Comparison of ENCODE assay signal across 1 cellular context in genomic region chr6:37259191-37259590, GRCh38.
TF ChIP-seq lines count a peak whose summit lies in the region.

No MANE protein-coding gene starts in this region.

TF ChIP-seq in WTC11, 78 proteins besides CTCF, POLR2A, EP300 and RAD21 (continued from another document):
- TF ChIP-seq, protein P1, sequence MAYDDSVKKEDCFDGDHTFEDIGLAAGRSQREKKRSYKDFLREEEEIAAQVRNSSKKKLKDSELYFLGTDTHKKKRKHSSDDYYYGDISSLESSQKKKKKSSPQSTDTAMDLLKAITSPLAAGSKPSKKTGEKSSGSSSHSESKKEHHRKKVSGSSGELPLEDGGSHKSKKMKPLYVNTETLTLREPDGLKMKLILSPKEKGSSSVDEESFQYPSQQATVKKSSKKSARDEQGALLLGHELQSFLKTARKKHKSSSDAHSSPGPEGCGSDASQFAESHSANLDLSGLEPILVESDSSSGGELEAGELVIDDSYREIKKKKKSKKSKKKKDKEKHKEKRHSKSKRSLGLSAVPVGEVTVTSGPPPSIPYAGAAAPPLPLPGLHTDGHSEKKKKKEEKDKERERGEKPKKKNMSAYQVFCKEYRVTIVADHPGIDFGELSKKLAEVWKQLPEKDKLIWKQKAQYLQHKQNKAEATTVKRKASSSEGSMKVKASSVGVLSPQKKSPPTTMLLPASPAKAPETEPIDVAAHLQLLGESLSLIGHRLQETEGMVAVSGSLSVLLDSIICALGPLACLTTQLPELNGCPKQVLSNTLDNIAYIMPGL (CRISPR knock-in tag; IDR thresholded peaks at IDR 0.05), result no peak
- TF ChIP-seq HMGA2 (CRISPR knock-in tag; IDR thresholded peaks at IDR 0.05), result no peak
- TF ChIP-seq, protein P2, sequence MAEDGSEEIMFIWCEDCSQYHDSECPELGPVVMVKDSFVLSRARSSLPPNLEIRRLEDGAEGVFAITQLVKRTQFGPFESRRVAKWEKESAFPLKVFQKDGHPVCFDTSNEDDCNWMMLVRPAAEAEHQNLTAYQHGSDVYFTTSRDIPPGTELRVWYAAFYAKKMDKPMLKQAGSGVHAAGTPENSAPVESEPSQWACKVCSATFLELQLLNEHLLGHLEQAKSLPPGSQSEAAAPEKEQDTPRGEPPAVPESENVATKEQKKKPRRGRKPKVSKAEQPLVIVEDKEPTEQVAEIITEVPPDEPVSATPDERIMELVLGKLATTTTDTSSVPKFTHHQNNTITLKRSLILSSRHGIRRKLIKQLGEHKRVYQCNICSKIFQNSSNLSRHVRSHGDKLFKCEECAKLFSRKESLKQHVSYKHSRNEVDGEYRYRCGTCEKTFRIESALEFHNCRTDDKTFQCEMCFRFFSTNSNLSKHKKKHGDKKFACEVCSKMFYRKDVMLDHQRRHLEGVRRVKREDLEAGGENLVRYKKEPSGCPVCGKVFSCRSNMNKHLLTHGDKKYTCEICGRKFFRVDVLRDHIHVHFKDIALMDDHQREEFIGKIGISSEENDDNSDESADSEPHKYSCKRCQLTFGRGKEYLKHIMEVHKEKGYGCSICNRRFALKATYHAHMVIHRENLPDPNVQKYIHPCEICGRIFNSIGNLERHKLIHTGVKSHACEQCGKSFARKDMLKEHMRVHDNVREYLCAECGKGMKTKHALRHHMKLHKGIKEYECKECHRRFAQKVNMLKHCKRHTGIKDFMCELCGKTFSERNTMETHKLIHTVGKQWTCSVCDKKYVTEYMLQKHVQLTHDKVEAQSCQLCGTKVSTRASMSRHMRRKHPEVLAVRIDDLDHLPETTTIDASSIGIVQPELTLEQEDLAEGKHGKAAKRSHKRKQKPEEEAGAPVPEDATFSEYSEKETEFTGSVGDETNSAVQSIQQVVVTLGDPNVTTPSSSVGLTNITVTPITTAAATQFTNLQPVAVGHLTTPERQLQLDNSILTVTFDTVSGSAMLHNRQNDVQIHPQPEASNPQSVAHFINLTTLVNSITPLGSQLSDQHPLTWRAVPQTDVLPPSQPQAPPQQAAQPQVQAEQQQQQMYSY (CRISPR knock-in tag; IDR thresholded peaks at IDR 0.05), result no peak
- TF ChIP-seq ZNF138 (CRISPR knock-in tag; conservative IDR thresholded peaks at IDR 0.05), result no peak
- TF ChIP-seq ATF2 (CRISPR knock-in tag; IDR thresholded peaks at IDR 0.05; ENCODE audit: borderline replicate concordance, low read depth), result no peak
- TF ChIP-seq NR3C1 (CRISPR knock-in tag; conservative IDR thresholded peaks at IDR 0.05; ENCODE audit: low read depth), result no peak
- TF ChIP-seq ZNF425 (CRISPR knock-in tag; conservative IDR thresholded peaks at IDR 0.05), result no peak
- no peak for TF ChIP-seq ZNF423 (CRISPR knock-in tag; IDR thresholded peaks at IDR 0.05)
- TF ChIP-seq CREM (CRISPR knock-in tag; IDR thresholded peaks at IDR 0.05), result no peak
- no peak for TF ChIP-seq FOXJ3 (CRISPR knock-in tag; IDR thresholded peaks at IDR 0.05; ENCODE audit: borderline replicate concordance)
- TF ChIP-seq NFATC4 (CRISPR knock-in tag; IDR thresholded peaks at IDR 0.05), result no peak
